Comparison of ENCODE assay signal across 21 cellular contexts in the genomic region with DNA sequence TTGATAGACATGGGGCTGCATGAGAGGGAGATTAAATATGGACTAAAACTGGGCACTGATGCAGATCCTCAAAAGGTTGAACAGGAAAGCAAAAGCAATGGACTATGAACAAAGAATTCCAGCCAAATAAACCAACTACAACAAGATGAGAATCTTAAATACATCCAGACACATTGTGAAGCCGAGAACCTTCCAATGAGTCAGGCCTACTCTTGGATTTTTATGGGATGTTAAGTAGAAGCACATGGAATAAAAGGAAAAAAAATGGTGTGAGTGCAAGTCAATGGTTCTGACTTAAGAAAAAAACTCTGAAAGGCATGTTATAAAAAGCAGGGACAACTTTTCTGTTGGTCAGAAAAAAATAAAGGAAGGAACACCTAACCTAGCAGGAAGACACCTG.
"Had no signal": no experiment of that assay in that cellular context is flagged by ENCODE, and none has a peak within 500 bp of the region (broad histone marks: within the 10 kb centered on the region; RNA-seq: fewer than 3 reads in every experiment).

No MANE protein-coding gene starts in this region.

- DNase-seq: activated CD4-positive, alpha-beta T cell treated with anti-CD3 and anti-CD28 coated beads for 36 hours; activated CD4-positive, CD25-positive, alpha-beta regulatory T cell; activated CD8-positive, alpha-beta memory T cell treated with anti-CD3 and anti-CD28 coated beads, Interleukin-2, amount 10 ng/mL, durations not matched to agents 7 days and 5 days; activated CD8-positive, alpha-beta T cell treated with anti-CD3 and anti-CD28 coated beads, Interleukin-2, amount 10 ng/mL, durations not matched to agents 7 days and 5 days; activated T-cell treated with anti-CD3 and anti-CD28 coated beads, Interleukin-2, amount 50 U/mL, for 48 hours; anterior cingulate cortex; dermis blood vessel endothelial cell; effector CD4-positive, alpha-beta T cell; head of caudate nucleus; hippocampal formation; left cardiac atrium; mammary epithelial cell; posterior cingulate gyrus; right cardiac atrium; stimulated activated CD4-positive, alpha-beta T cell treated with anti-CD3 and anti-CD28 coated beads, Interleukin-15, amount 100 ng/mL, for 24 hours; stimulated activated CD4-positive, alpha-beta T cell treated with anti-CD3 and anti-CD28 coated beads, Interleukin-2, amount 100 ng/mL, for 24 hours; stimulated activated naive CD4-positive, alpha-beta T cell; testis; trophoblast cell had no signal

- H3K27ac ChIP-seq: esophagus muscularis mucosa, gastroesophageal sphincter, testis had no signal

- H3K4me1 ChIP-seq: esophagus muscularis mucosa, gastroesophageal sphincter, testis had no signal

- ATAC-seq: activated CD4-positive, alpha-beta T cell treated with anti-CD3 and anti-CD28 coated beads for 36 hours; activated CD8-positive, alpha-beta memory T cell treated with anti-CD3 and anti-CD28 coated beads, Interleukin-2, amount 10 ng/mL, durations not matched to agents 7 days and 5 days; activated CD8-positive, alpha-beta T cell treated with anti-CD3 and anti-CD28 coated beads, Interleukin-2, amount 10 ng/mL, durations not matched to agents 7 days and 5 days; gastroesophageal sphincter; left cardiac atrium; right cardiac atrium had no signal

- H3K27me3 ChIP-seq: esophagus muscularis mucosa, gastroesophageal sphincter, testis had no signal

- H3K9me3 ChIP-seq: esophagus muscularis mucosa, gastroesophageal sphincter, testis had no signal

- H3K4me3 ChIP-seq: esophagus muscularis mucosa, gastroesophageal sphincter, testis had no signal

- H3K36me3 ChIP-seq: gastroesophageal sphincter had no signal
